ENCODE assay signal across 12 cellular contexts in genomic region chr20:17077030-17077429, GRCh38.
DNase-seq lines count a peak whose midpoint lies in the region; ATAC-seq and TF ChIP-seq lines count a peak whose summit lies in the region.
"Had no signal": no experiment of that assay in that cellular context is flagged by ENCODE, and none has a peak within 500 bp of the region (broad histone marks: within the 10 kb centered on the region; RNA-seq: fewer than 3 reads in every experiment).

No MANE protein-coding gene starts in this region.

- H3K4me3 Mint-ChIP-seq in progenitor cell of endocrine pancreas (ENCODE audit: low read depth), result no peak overlapping the region
- H3K4me3 Mint-ChIP-seq: CD8-positive, alpha-beta memory T cell had no signal

- H3K9me3 Mint-ChIP-seq in progenitor cell of endocrine pancreas (ENCODE audit: low read depth), result no peaks in the 10 kb centered on the region

- no peak for ATAC-seq in GM18505 (IDR thresholded peaks at IDR 0.05; ENCODE audit: unreplicated experiment)
- ATAC-seq: HCT116 had no signal

- TF ChIP-seq CTCF in progenitor cell of endocrine pancreas (IDR thresholded peaks at IDR 0.05; ENCODE audit: unreplicated experiment), result no peak

- H3K36me3 Mint-ChIP-seq in progenitor cell of endocrine pancreas (ENCODE audit: insufficient read depth), result no peaks in the 10 kb centered on the region
- H3K36me3 Mint-ChIP-seq: CD8-positive, alpha-beta memory T cell had no signal

- H3K27me3 Mint-ChIP-seq in progenitor cell of endocrine pancreas, result peaks cover 10% of the 10 kb centered on the region
- H3K27me3 Mint-ChIP-seq: CD8-positive, alpha-beta memory T cell had no signal

- DNase-seq in NCI-H1092 (lab: John Stamatoyannopoulos, UW) (peak; percentile 88), NCI-H1105 (lab: John Stamatoyannopoulos, UW) (peak; percentile 53), NCI-H446 treated with DMSO at 0.1 percent for 48 hours (lab: John Stamatoyannopoulos, UW) (peak; percentile 40), progenitor cell of endocrine pancreas (ENCODE audit: low spot score, unreplicated experiment) (no peak), DMS 273 (lab: John Stamatoyannopoulos, UW; ENCODE audit: unreplicated experiment) (no peak), DMS79 (lab: John Stamatoyannopoulos, UW) (no peak)
- DNase-seq: Caco-2; CD8-positive, alpha-beta memory T cell; DMS53; GM23248 had no signal

- peak overlapping the region; percentile 25 for H3K27ac Mint-ChIP-seq in progenitor cell of endocrine pancreas
- H3K27ac Mint-ChIP-seq: CD8-positive, alpha-beta memory T cell had no signal

- TF ChIP-seq POLR2A in GM18505 (IDR thresholded peaks at IDR 0.05; ENCODE audit: borderline replicate concordance, extremely low read depth, insufficient read depth, insufficient read length), result no peak

- no peaks in the 10 kb centered on the region for H3K4me1 Mint-ChIP-seq in progenitor cell of endocrine pancreas (ENCODE audit: low read depth)
- H3K4me1 Mint-ChIP-seq: CD8-positive, alpha-beta memory T cell had no signal

Comparison
In these comparisons a context has a peak if more than half of its experiments do, and no peak if none do; other contexts are left out.
1. DNase-seq: peak in NCI-H1092 (single experiment), NCI-H1105 (single experiment) and NCI-H446 treated with DMSO at 0.1 percent for 48 hours (single experiment); none in progenitor cell of endocrine pancreas (single experiment), DMS 273 (single experiment) and DMS79 (single experiment).